In the genomic region with DNA sequence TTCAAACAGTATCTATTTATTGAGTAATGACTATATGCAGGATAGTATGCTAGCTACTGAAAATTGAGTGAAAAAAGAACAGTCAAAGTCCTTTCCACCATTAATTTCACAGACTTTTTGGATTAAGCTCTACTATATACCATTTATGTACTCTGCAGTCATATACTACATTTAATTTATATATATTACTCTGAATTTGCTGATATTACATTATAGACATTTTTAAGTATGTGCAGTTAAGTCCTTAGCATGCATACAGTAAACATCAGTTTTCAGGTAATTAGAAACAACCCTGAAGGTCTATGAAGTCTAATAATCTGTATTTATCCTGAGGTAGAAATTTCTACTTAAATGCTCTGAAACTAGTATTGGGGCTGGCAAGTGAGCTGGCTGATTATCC, we compare ENCODE assay signal across 1 cellular context.
TF ChIP-seq lines count a peak whose summit lies in the region.

No MANE protein-coding gene starts in this region.

TF ChIP-seq in K562, 482 proteins besides CTCF, POLR2A, EP300 and RAD21:
- TF ChIP-seq MAFG (tag; conservative IDR thresholded peaks at IDR 0.05) (peak; percentile 28; the same call in 1 of the 2 replicates), ZNF316 (IDR thresholded peaks at IDR 0.05) (peak; percentile 74), C11orf30 (IDR thresholded peaks at IDR 0.05; ENCODE audit: low read depth) (peak; percentile 68), FOXA1 (IDR thresholded peaks at IDR 0.05; ENCODE audit: borderline replicate concordance) (no peak), L3MBTL2 (IDR thresholded peaks at IDR 0.05) (no peak)
